ENCODE assay signal across 1 cellular context in the genomic region with DNA sequence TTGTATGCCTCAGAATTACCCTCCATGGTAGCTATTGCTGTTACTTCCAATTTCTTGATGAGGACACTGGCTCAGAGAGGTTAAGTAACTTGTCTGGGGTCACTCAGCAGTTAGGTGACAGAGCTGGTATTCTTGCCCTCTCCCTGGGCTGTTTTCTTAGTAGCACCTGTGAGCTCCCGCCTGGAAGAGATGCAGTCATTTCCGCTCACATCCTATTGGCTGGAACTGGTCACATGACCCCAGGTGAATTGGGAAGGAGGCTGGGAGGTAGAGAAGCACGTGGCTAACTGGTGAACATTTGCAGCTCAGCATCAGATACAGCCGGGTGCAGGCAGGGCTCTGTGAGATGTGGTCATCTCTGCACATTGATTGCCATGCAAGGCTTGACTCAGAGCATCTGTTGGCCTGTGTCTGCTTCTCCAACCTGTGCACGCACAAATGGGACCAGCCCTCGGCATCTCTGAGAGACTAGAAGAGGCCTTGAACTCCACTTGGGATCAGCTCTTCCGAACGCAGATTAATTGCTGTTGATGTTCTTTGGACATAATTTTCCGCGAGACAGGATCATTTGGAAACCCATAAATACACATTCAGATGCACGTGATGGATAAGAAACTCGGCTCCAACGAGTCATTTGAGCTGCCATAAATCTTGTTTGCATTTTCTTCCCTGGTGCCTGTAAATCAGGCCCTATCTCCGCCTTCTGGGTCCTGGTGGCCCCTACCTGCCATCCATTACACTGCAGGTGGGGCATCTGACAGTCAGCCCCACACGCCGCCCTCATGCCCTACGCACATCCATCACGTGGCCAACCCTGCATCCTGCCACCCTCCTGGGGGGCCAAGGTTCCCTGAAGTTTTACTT.
TF ChIP-seq lines count a peak whose summit lies in the region.

No MANE protein-coding gene starts in this region.

TF ChIP-seq in GM12878, 131 proteins besides CTCF, POLR2A, EP300 and RAD21:
- no peak for TF ChIP-seq POU2F2 (IDR thresholded peaks at IDR 0.05; ENCODE audit: borderline replicate concordance, low read depth, low read length)
- TF ChIP-seq, protein P1, sequence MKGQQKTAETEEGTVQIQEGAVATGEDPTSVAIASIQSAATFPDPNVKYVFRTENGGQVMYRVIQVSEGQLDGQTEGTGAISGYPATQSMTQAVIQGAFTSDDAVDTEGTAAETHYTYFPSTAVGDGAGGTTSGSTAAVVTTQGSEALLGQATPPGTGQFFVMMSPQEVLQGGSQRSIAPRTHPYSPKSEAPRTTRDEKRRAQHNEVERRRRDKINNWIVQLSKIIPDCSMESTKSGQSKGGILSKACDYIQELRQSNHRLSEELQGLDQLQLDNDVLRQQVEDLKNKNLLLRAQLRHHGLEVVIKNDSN (IDR thresholded peaks at IDR 0.05; ENCODE audit: borderline replicate concordance, extremely low read length, insufficient read depth, low read depth, low read length), result peak; percentile 25
